Comparison of ENCODE assay signal across 29 cellular contexts in the genomic region with DNA sequence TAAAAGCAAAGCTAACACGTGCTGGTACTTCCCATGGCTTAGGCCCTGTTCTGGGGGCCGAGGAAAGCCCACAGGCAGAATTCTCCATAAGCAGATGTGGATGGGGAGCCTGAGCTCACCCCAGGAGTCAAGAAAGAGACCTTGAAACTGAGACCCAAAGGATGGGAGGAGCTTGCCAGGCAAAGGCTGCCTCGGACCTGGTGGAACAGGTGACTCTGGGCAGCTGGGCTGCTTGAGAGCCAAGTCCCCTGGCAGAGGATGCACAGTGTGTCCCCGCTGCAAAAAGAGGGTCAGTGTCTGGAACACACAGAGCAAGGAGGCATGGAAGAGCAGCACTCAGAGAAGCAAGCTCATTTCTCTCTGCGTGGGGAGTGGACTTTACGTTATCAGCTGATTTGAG.
"Had no signal": no experiment of that assay in that cellular context is flagged by ENCODE, and none has a peak within 500 bp of the region (broad histone marks: within the 10 kb centered on the region; RNA-seq: fewer than 3 reads in every experiment).

No MANE protein-coding gene starts in this region.

- H3K9me3 Mint-ChIP-seq: endodermal cell, type B pancreatic cell had no signal

- ATAC-seq: esophagus mucosa; foreskin keratinocyte; gastroesophageal sphincter; heart left ventricle; left lobe of liver; mucosa of descending colon; psoas muscle; right cardiac atrium; stimulated activated effector memory CD8-positive, alpha-beta T cell treated with anti-CD3 and anti-CD28 coated beads, Interleukin-12 subunit alpha, Interleukin-12 subunit beta, amount 100 ng/mL, for 72 hours had no signal

- H3K4me3 ChIP-seq: dorsolateral prefrontal cortex, gastroesophageal sphincter, heart left ventricle, hepatocyte, mucosa of descending colon, ovary, psoas muscle, sigmoid colon, stomach, testis, tibial artery had no signal

- H3K27ac Mint-ChIP-seq: endodermal cell; mesothelial cell of epicardium; natural killer cell treated with Interleukin-12 subunit alpha and Interleukin-12 subunit beta and Interleukin-15 and Interleukin-18, amount 100 ng/mL, for 72 hours; stimulated activated effector memory CD8-positive, alpha-beta T cell treated with anti-CD3 and anti-CD28 coated beads, Interleukin-12 subunit alpha, Interleukin-12 subunit beta, amount 100 ng/mL, for 72 hours; type B pancreatic cell had no signal

- H3K4me1 ChIP-seq: foreskin keratinocyte, gastroesophageal sphincter, heart left ventricle, psoas muscle, sigmoid colon, stomach, testis, tibial artery had no signal

- H3K9me3 ChIP-seq: gastroesophageal sphincter, heart left ventricle, ovary, psoas muscle, testis, tibial artery had no signal

- H3K4me3 Mint-ChIP-seq: endodermal cell; mesothelial cell of epicardium; naive B cell; natural killer cell treated with Interleukin-12 subunit alpha and Interleukin-12 subunit beta and Interleukin-15 and Interleukin-18, amount 100 ng/mL, for 72 hours; stimulated activated effector memory CD8-positive, alpha-beta T cell treated with anti-CD3 and anti-CD28 coated beads, Interleukin-12 subunit alpha, Interleukin-12 subunit beta, amount 100 ng/mL, for 72 hours; type B pancreatic cell had no signal

- H3K27ac ChIP-seq: epithelial cell of prostate, foreskin keratinocyte, gastroesophageal sphincter, heart left ventricle, hepatocyte, ovary, psoas muscle, sigmoid colon, stomach, testis, tibial artery had no signal

- H3K36me3 Mint-ChIP-seq: mesothelial cell of epicardium; naive B cell; natural killer cell treated with Interleukin-12 subunit alpha and Interleukin-12 subunit beta and Interleukin-15 and Interleukin-18, amount 100 ng/mL, for 72 hours; stimulated activated effector memory CD8-positive, alpha-beta T cell treated with anti-CD3 and anti-CD28 coated beads, Interleukin-12 subunit alpha, Interleukin-12 subunit beta, amount 100 ng/mL, for 72 hours; type B pancreatic cell had no signal

- H3K27me3 Mint-ChIP-seq: naive B cell; natural killer cell treated with Interleukin-12 subunit alpha and Interleukin-12 subunit beta and Interleukin-15 and Interleukin-18, amount 100 ng/mL, for 72 hours had no signal

- DNase-seq: dorsolateral prefrontal cortex; effector CD8-positive, alpha-beta T cell; endodermal cell; foreskin keratinocyte; heart left ventricle; kidney; mesenchymal stem cell; mucosa of descending colon; naive B cell; occipital lobe; ovary; psoas muscle; right cardiac atrium; sigmoid colon; stimulated activated CD4-positive, alpha-beta T cell treated with anti-CD3 and anti-CD28 coated beads, Interleukin-2, amount 100 ng/mL, for 24 hours; stimulated activated CD4-positive, alpha-beta T cell treated with anti-CD3 and anti-CD28 coated beads, Interleukin-4, amount 100 ng/mL, for 24 hours; stimulated activated naive CD4-positive, alpha-beta T cell treated with Interleukin-2 at 50 U/mL for 16 hours; stomach; testis; tibial artery had no signal

- H3K36me3 ChIP-seq: gastroesophageal sphincter, heart left ventricle, ovary, sigmoid colon, stomach, tibial artery had no signal

- H3K27me3 ChIP-seq: dorsolateral prefrontal cortex, foreskin keratinocyte, gastroesophageal sphincter, heart left ventricle, hepatocyte, ovary, sigmoid colon, stomach, testis, tibial artery had no signal

- H3K4me1 Mint-ChIP-seq: mesothelial cell of epicardium; naive B cell; stimulated activated effector memory CD8-positive, alpha-beta T cell treated with anti-CD3 and anti-CD28 coated beads, Interleukin-12 subunit alpha, Interleukin-12 subunit beta, amount 100 ng/mL, for 72 hours had no signal
